28 cellular contexts compared by ENCODE assay signal in the genomic region with DNA sequence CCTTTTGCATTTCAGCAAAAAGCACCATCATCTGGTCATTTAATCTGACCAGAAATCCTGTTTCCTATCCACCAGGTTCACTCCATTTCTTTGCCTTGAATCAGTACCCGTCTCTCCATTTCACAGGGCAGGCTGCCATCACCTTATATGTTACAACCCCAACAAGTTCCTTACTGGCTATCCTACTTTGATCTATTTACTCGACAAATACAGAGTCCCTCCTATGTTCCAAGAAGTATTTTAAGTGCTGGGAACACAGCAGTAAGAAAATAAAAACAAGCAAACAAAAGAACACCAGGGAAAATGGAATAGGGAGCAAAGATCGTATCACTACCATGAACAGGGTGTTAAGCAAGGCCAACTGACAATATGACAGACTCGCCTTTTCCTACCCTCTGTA.
"Had no signal": no experiment of that assay in that cellular context is flagged by ENCODE, and none has a peak within 500 bp of the region (broad histone marks: within the 10 kb centered on the region; RNA-seq: fewer than 3 reads in every experiment).

No MANE protein-coding gene starts in this region.

- H3K9me3 Mint-ChIP-seq: activated CD4-positive, alpha-beta T cell treated with anti-CD3 and anti-CD28 coated beads, Interleukin-2, amount 10 ng/mL, durations not matched to agents 24 days and 14 days; activated CD8-positive, alpha-beta T cell treated with anti-CD3 and anti-CD28 coated beads for 36 hours; activated naive CD4-positive, alpha-beta T cell treated with anti-CD3 and anti-CD28 coated beads, Interleukin-2, amount 50 U/mL, for 24 hours; activated naive CD8-positive, alpha-beta T cell treated with anti-CD3 and anti-CD28 coated beads, Interleukin-2, amount 10 ng/mL, durations not matched to agents 7 days and 5 days; activated T-cell treated with anti-CD3 and anti-CD28 coated beads, Interleukin-2, amount 50 U/mL, for 24 hours; activated T-helper 2 cell treated with anti-CD3 and anti-CD28 coated beads, Interferon-gamma antibody, Interleukin-2, Interleukin-4, amounts not matched to agents 10 μg/mL and 5 μg/mL and 100 μg/mL, durations not matched to agents 14 hours and 24 hours and 36 hours had no signal

- H3K4me1 ChIP-seq: ascending aorta, SJSA1 had no signal

- ATAC-seq: activated CD8-positive, alpha-beta T cell treated with anti-CD3 and anti-CD28 coated beads for 36 hours; Panc1; T-helper 17 cell had no signal

- H3K4me2 ChIP-seq: SK-N-SH had no signal

- DNase-seq: activated CD4-positive, alpha-beta T cell treated with anti-CD3 and anti-CD28 coated beads, Interleukin-2, amount 10 ng/mL, durations not matched to agents 24 days and 14 days; activated CD4-positive, alpha-beta T cell treated with anti-CD3 and anti-CD28 coated beads, Interleukin-2, amount 50 U/mL, for 4 hours; activated CD8-positive, alpha-beta T cell treated with anti-CD3 and anti-CD28 coated beads for 36 hours; activated gamma-delta T cell; activated naive CD4-positive, alpha-beta T cell treated with Interleukin-2 at 50 U/mL for 16 hours; activated naive CD8-positive, alpha-beta T cell treated with anti-CD3 and anti-CD28 coated beads, Interleukin-2, amount 10 ng/mL, durations not matched to agents 7 days and 5 days; activated T-cell treated with anti-CD3 and anti-CD28 coated beads, Interleukin-2, amount 50 U/mL, for 24 hours; amygdala; Kasumi-1; KG1; NCI-H1105; NCI-H1417 treated with DMSO at 0.1 percent for 48 hours; NCI-H187 treated with DMSO at 0.1 percent for 48 hours; NCI-H2081; NCI-H2171 treated with DMSO at 0.1 percent for 48 hours; NCI-H2227 treated with DMSO at 0.1 percent for 48 hours; NCI-H446; NCI-H524; NCI-H82; SHP77 treated with DMSO at 0.1 percent for 48 hours; SK-N-SH; T-helper 17 cell; T-helper 9 cell had no signal

- H3K9me3 ChIP-seq: ascending aorta, SJSA1, SK-N-SH had no signal

- H3K36me3 ChIP-seq: ascending aorta, SJSA1 had no signal

- H3K27me3 ChIP-seq: ascending aorta, SJSA1 had no signal

- H3K4me3 Mint-ChIP-seq: activated CD4-positive, alpha-beta T cell treated with anti-CD3 and anti-CD28 coated beads, Interleukin-2, amount 10 ng/mL, durations not matched to agents 24 days and 14 days; activated CD8-positive, alpha-beta T cell treated with anti-CD3 and anti-CD28 coated beads for 36 hours; activated naive CD4-positive, alpha-beta T cell treated with anti-CD3 and anti-CD28 coated beads, Interleukin-2, amount 50 U/mL, for 24 hours; activated naive CD8-positive, alpha-beta T cell treated with anti-CD3 and anti-CD28 coated beads, Interleukin-2, amount 10 ng/mL, durations not matched to agents 7 days and 5 days; activated T-cell treated with anti-CD3 and anti-CD28 coated beads, Interleukin-2, amount 50 U/mL, for 24 hours; T-helper 17 cell had no signal

- H3K4me3 ChIP-seq: ascending aorta, SJSA1 had no signal

- H3K27me3 Mint-ChIP-seq: activated CD4-positive, alpha-beta T cell treated with anti-CD3 and anti-CD28 coated beads, Interleukin-2, amount 10 ng/mL, durations not matched to agents 24 days and 14 days; activated CD8-positive, alpha-beta T cell treated with anti-CD3 and anti-CD28 coated beads for 36 hours; activated T-cell treated with anti-CD3 and anti-CD28 coated beads, Interleukin-2, amount 50 U/mL, for 24 hours; T-helper 17 cell had no signal

- H3K9ac ChIP-seq: SK-N-SH had no signal

- H3K27ac Mint-ChIP-seq: activated CD4-positive, alpha-beta T cell treated with anti-CD3 and anti-CD28 coated beads, Interleukin-2, amount 10 ng/mL, durations not matched to agents 24 days and 14 days; activated CD8-positive, alpha-beta T cell treated with anti-CD3 and anti-CD28 coated beads for 36 hours; activated naive CD4-positive, alpha-beta T cell treated with anti-CD3 and anti-CD28 coated beads, Interleukin-2, amount 50 U/mL, for 24 hours; activated naive CD8-positive, alpha-beta T cell treated with anti-CD3 and anti-CD28 coated beads, Interleukin-2, amount 10 ng/mL, durations not matched to agents 7 days and 5 days; activated T-cell treated with anti-CD3 and anti-CD28 coated beads, Interleukin-2, amount 50 U/mL, for 24 hours; activated T-helper 2 cell treated with anti-CD3 and anti-CD28 coated beads, Interferon-gamma antibody, Interleukin-2, Interleukin-4, amounts not matched to agents 10 μg/mL and 5 μg/mL and 100 μg/mL, durations not matched to agents 14 hours and 24 hours and 36 hours; T-helper 17 cell had no signal

- H3K27ac ChIP-seq: ascending aorta, SJSA1 had no signal

- H3K4me1 Mint-ChIP-seq: activated CD4-positive, alpha-beta T cell treated with anti-CD3 and anti-CD28 coated beads, Interleukin-2, amount 10 ng/mL, durations not matched to agents 24 days and 14 days; activated naive CD4-positive, alpha-beta T cell treated with anti-CD3 and anti-CD28 coated beads, Interleukin-2, amount 50 U/mL, for 24 hours; activated naive CD8-positive, alpha-beta T cell treated with anti-CD3 and anti-CD28 coated beads, Interleukin-2, amount 10 ng/mL, durations not matched to agents 7 days and 5 days; T-helper 17 cell had no signal
